In genomic region chr10:103192089-103192450, GRCh38 we compare ENCODE assay signal across 8 cellular contexts. TPM values are rescaled to one million over a fixed set of nuclear protein-coding genes. Genes with fewer than 3 reads are reported as not detected.
DNase-seq lines count a peak whose midpoint lies in the region; ATAC-seq and TF ChIP-seq lines count a peak whose summit lies in the region.

No MANE protein-coding gene starts in this region.

- no peaks in the 10 kb centered on the region for H3K9me3 ChIP-seq in AG04450 (ENCODE audit: control insufficient read depth, insufficient read depth, low read length)
- H3K9me3 ChIP-seq in WERI-Rb-1 (ENCODE audit: severe bottlenecking) = no peaks in the 10 kb centered on the region
- H3K9me3 ChIP-seq in prostate gland = no peaks in the 10 kb centered on the region

- TF ChIP-seq CTCF in AG04450 (IDR thresholded peaks at IDR 0.05; ENCODE audit: low read depth, low read length) (no peak), WERI-Rb-1 (IDR thresholded peaks at IDR 0.05; ENCODE audit: low read depth, low read length) (no peak), foreskin fibroblast (IDR thresholded peaks at IDR 0.05; ENCODE audit: low read depth, low read length) (no peak), prostate gland (IDR thresholded peaks at IDR 0.05) (peak in 1 of 4 experiments; percentile 3)

- H3K27me3 ChIP-seq in AG04450 (ENCODE audit: control insufficient read depth, insufficient read depth, low read length) = no peaks in the 10 kb centered on the region
- no peaks in the 10 kb centered on the region for H3K27me3 ChIP-seq in WERI-Rb-1 (ENCODE audit: insufficient read depth, low read depth, severe bottlenecking)
- no peaks in the 10 kb centered on the region for H3K27me3 ChIP-seq in prostate gland (replicated peaks; ENCODE audit: insufficient read depth)

- H3K4me3 ChIP-seq in AG04450 (ENCODE audit: low read depth, low read length) (peak overlapping the region; percentile 83), WERI-Rb-1 (ENCODE audit: low read depth, low read length) (peak overlapping the region; percentile 87), foreskin fibroblast (ENCODE audit: low read depth in 1 of 2, low read length in 2 of 2) (peak overlapping the region; percentile 67 to 90), prostate gland (peak overlapping the region; percentile 99)

- DNase-seq in AG04450 (ENCODE audit: low read depth, low spot score) (no peak), WERI-Rb-1 (no peak), foreskin fibroblast (peak in 1 of 2 donors; percentile 47), prostate gland (ENCODE audit: low spot score) (no peak), MV-4-11 (lab: John Stamatoyannopoulos, UW) (no peak), CD1c-positive myeloid dendritic cell (ENCODE audit: extremely low spot score) (no peak)

- ATAC-seq in GM21717 (IDR thresholded peaks at IDR 0.05; ENCODE audit: unreplicated experiment) (peak; percentile 9), GM19035 (IDR thresholded peaks at IDR 0.05; ENCODE audit: unreplicated experiment) (no peak)

- intact Hi-C loops in prostate gland (cut with DNase I) = loop anchor here (2.0 to 5.0 kb wide), 3 partner anchors 40 to 273 kb away; partner anchors contain the start of gene CNNM2

- H3K36me3 ChIP-seq in WERI-Rb-1 (peaks cover under 1% of the 10 kb centered on the region; the same call in 1 of the 2 replicates), prostate gland (no peaks in the 10 kb centered on the region)

- WGBS in prostate gland = under 1% methylated on average over 14 of the region's 14 CpGs

- H3K27ac ChIP-seq in AG04450 (ENCODE audit: low read depth, low read length) = peak overlapping the region; percentile 92
- peak overlapping the region; percentile 75 for H3K27ac ChIP-seq in WERI-Rb-1
- H3K27ac ChIP-seq in prostate gland = peak overlapping the region; percentile 96 to 97

- CTCF ChIA-PET in AG04450 (lab: Charles Lee) = interaction anchor here (0.6 to 3.3 kb wide), 4 partner anchors 38 to 52 kb away, joined by 3 to 28 read pairs (median 12); no protein-coding TSS in a partner anchor

- POLR2A ChIA-PET in AG04450 (lab: Yijun Ruan, JAX) = interaction anchor here (0.6 to 2.8 kb wide), 10 partner anchors 24 to 323 kb away, joined by 3 to 31 read pairs (median 4); partner anchors contain the start of gene AS3MT

- no peaks in the 10 kb centered on the region for H3K4me1 ChIP-seq in prostate gland (replicated peaks)

- no peak for TF ChIP-seq POLR2A in prostate gland (IDR thresholded peaks at IDR 0.05)

RNA-seq across cellular contexts. Expression of gene NT5C2, which starts 1.0 kb away (rescaled TPM):
- 94.5 and 117 TPM in 2 replicates for polyA plus RNA-seq in AG04450 (2011; rRNA removed)
- 53.3 and 63.3 TPM in 2 replicates for polyA minus RNA-seq in AG04450 (2011; rRNA and poly(A)+ RNA removed)
- total RNA-seq in prostate gland = 100 to 1,000 TPM in 1 of 2 donors, 10 to 100 TPM in 1; 88.4 to 112 TPM

RNA-seq across cellular contexts. Expression of gene RPEL1, which starts 53.6 kb away (rescaled TPM):
- 0.15 and 0.20 TPM in 2 replicates for polyA plus RNA-seq in AG04450 (2011; rRNA removed)
- polyA minus RNA-seq in AG04450 (2011; rRNA and poly(A)+ RNA removed) = not detected in 2 replicates
- total RNA-seq in prostate gland = not detected
